In genomic region chr5:157596449-157596848, GRCh38 we compare ENCODE assay signal across 1 cellular context.
TF ChIP-seq lines count a peak whose summit lies in the region.

No MANE protein-coding gene starts in this region.

TF ChIP-seq in GM12878, 131 proteins besides CTCF, POLR2A, EP300 and RAD21 (continued from another document and continues in another):
- TF ChIP-seq CREB1 (IDR thresholded peaks at IDR 0.05; ENCODE audit: low read depth) (peak; percentile 48), E4F1 (IDR thresholded peaks at IDR 0.05; ENCODE audit: borderline replicate concordance, partially characterized antibody) (no peak), ZBED1 (IDR thresholded peaks at IDR 0.05; ENCODE audit: borderline replicate concordance) (peak; percentile 68; the same call in 1 of the 2 replicates), NR2C2 (IDR thresholded peaks at IDR 0.05; ENCODE audit: borderline replicate concordance, control insufficient read depth, insufficient read length, low read depth) (no peak), IRF5 (IDR thresholded peaks at IDR 0.05; ENCODE audit: borderline replicate concordance) (no peak), ZBTB33 (IDR thresholded peaks at IDR 0.05) (no peak), POLR2AphosphoS2 (IDR thresholded peaks at IDR 0.05; ENCODE audit: low read depth, low read length) (no peak), ZNF687 (IDR thresholded peaks at IDR 0.05) (peak; percentile 84), HDGF (IDR thresholded peaks at IDR 0.05) (no peak), ZBTB4 (CRISPR knock-in tag; IDR thresholded peaks at IDR 0.05) (no peak), ATF3 (IDR thresholded peaks at IDR 0.05; ENCODE audit: borderline replicate concordance, extremely low read depth, low read depth, low read length) (no peak), SIX5 (IDR thresholded peaks at IDR 0.05; ENCODE audit: low read depth, low read length, severe bottlenecking) (no peak), NFXL1 (IDR thresholded peaks at IDR 0.05; ENCODE audit: borderline replicate concordance) (no peak), FOS (IDR thresholded peaks at IDR 0.05; ENCODE audit: borderline replicate concordance, extremely low read depth, insufficient read length) (no peak), HDAC2 (IDR thresholded peaks at IDR 0.05) (no peak), NR2C1 (IDR thresholded peaks at IDR 0.05) (no peak), GATAD2B (conservative IDR thresholded peaks at IDR 0.05; ENCODE audit: low read depth) (no peak; the same call in 1 of the 2 replicates), MXI1 (IDR thresholded peaks at IDR 0.05; ENCODE audit: low read depth, low read length) (no peak), IRF3 (IDR thresholded peaks at IDR 0.05) (no peak), BCL11A (IDR thresholded peaks at IDR 0.05; ENCODE audit: low read depth, low read length) (peak; percentile 93), CBX5 (IDR thresholded peaks at IDR 0.05; ENCODE audit: low read depth) (0 out of 2 replicates have a peak, but pooled peaks have one; percentile 40), MLLT1 (IDR thresholded peaks at IDR 0.05) (0 out of 2 replicates have a peak, but pooled peaks have one; percentile 36), RB1 (IDR thresholded peaks at IDR 0.05; ENCODE audit: borderline replicate concordance) (no peak), NR2F1 (conservative IDR thresholded peaks at IDR 0.05) (peak; percentile 45), WRNIP1 (IDR thresholded peaks at IDR 0.05; ENCODE audit: borderline replicate concordance, low read depth, low read length) (no peak), BCLAF1 (IDR thresholded peaks at IDR 0.05) (no peak), LARP7 (IDR thresholded peaks at IDR 0.05) (no peak), ZNF274 (IDR thresholded peaks at IDR 0.05; ENCODE audit: insufficient read depth, insufficient read length) (no peak), DPF2 (IDR thresholded peaks at IDR 0.05) (peak; percentile 91), TCF3 (IDR thresholded peaks at IDR 0.05; ENCODE audit: borderline replicate concordance, insufficient read depth, low read depth, low read length) (peak; percentile 97), ZNF207 (IDR thresholded peaks at IDR 0.05; ENCODE audit: borderline replicate concordance) (no peak), PAX5 (IDR thresholded peaks at IDR 0.05; ENCODE audit: borderline replicate concordance, low read depth, low read length) (peak; percentile 94), EGR1 (IDR thresholded peaks at IDR 0.05; ENCODE audit: borderline replicate concordance in 1 of 2, low read depth in 2 of 2, low read length in 2 of 2) (peak in 1 of 2 experiments; percentile 88; a peak in 1 of 3 replicates), CEBPB (IDR thresholded peaks at IDR 0.05; ENCODE audit: borderline replicate concordance in 1 of 2, low read depth in 2 of 2, low read length in 2 of 2) (no peak; a peak in 2 of 4 replicates), ESRRA (IDR thresholded peaks at IDR 0.05; ENCODE audit: low read length) (no peak), PKNOX1 (IDR thresholded peaks at IDR 0.05) (peak; percentile 20; the same call in 1 of the 2 replicates), RCOR1 (conservative IDR thresholded peaks at IDR 0.05; ENCODE audit: low read depth, low read length) (no peak), MTA3 (IDR thresholded peaks at IDR 0.05; ENCODE audit: borderline replicate concordance, low read length) (peak; percentile 25; the same call in 1 of the 2 replicates), TARDBP (IDR thresholded peaks at IDR 0.05; ENCODE audit: borderline replicate concordance) (no peak), ASH2L (IDR thresholded peaks at IDR 0.05; ENCODE audit: borderline replicate concordance, low read depth) (no peak), ATF7 (IDR thresholded peaks at IDR 0.05; ENCODE audit: low read depth) (0 out of 2 replicates have a peak, but pooled peaks have one; percentile 20)
